16 cellular contexts compared by ENCODE assay signal in the genomic region with DNA sequence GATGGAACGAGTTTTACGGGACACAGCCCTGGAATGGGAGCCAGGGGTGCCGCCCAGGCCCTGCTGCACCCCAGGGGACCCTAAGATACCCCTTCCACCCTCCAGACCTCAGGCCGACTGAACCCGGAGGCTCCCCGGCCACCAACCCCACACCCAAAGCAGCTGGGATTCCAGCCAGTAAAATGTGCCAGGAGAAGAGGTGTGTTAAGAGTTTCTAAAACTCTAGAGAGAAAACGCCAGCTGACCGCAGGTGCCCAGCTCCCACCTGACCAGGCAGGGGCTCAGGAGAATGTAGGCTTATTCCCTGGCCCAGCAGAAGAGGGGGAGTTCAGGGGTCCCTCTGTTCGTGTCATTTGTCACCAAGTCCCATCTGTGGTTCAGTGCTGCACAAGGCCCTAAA. TPM values are rescaled to one million over a fixed set of nuclear protein-coding genes. Genes with fewer than 3 reads are reported as not detected.
DNase-seq lines count a peak whose midpoint lies in the region; ATAC-seq and TF ChIP-seq lines count a peak whose summit lies in the region.
"Had no signal": no experiment of that assay in that cellular context is flagged by ENCODE, and none has a peak within 500 bp of the region (broad histone marks: within the 10 kb centered on the region; RNA-seq: fewer than 3 reads in every experiment).

No MANE protein-coding gene starts in this region.

- H4K20me1 ChIP-seq in OCI-LY7 (ENCODE audit: insufficient read depth, low read length), result no peaks in the 10 kb centered on the region

- no TSS peak for BruUV-seq in OCI-LY7 (replicated peaks; lab: Mats Ljungman, UMichigan)

- peak overlapping the region; percentile 80 for H3K27ac Mint-ChIP-seq in stimulated activated naive CD8-positive, alpha-beta T cell treated with anti-CD3 and anti-CD28 coated beads, Interleukin-15, Interleukin-2, amounts not matched to agents 100 ng/mL and 50 ng/mL, for 24 hours
- H3K27ac Mint-ChIP-seq in CD4-positive, alpha-beta memory T cell, result peak overlapping the region in 3 of 7 donors; percentile 6 to 76 (median 8)
- H3K27ac Mint-ChIP-seq: CD4-positive, alpha-beta T cell had no signal

- POLR2A ChIA-PET in OCI-LY7 (lab: Charles Lee), result interaction anchor here (0.7 to 1.0 kb wide), 4 partner anchors 21 to 1627 kb away, joined by 3 to 5 read pairs (median 4); no protein-coding TSS in a partner anchor
- POLR2A ChIA-PET in CD4-positive, alpha-beta memory T cell (lab: Charles Lee; ENCODE audit: partially characterized antibody), result no interaction called here

- H3K9me3 ChIP-seq in OCI-LY7 (ENCODE audit: low read length) (no peaks in the 10 kb centered on the region), left lung (no peaks in the 10 kb centered on the region)
- no peaks in the 10 kb centered on the region for H3K9me3 ChIP-seq in CD4-positive, alpha-beta memory T cell (ENCODE audit: control insufficient read depth in 1 of 2, low read length in 2 of 2)

- H3K27me3 ChIP-seq in left lung, result no peaks in the 10 kb centered on the region
- H3K27me3 ChIP-seq in CD4-positive, alpha-beta memory T cell (ENCODE audit: insufficient read depth, low read length), result no peaks in the 10 kb centered on the region

- H3K4me3 Mint-ChIP-seq in stimulated activated naive CD8-positive, alpha-beta T cell treated with anti-CD3 and anti-CD28 coated beads, Interleukin-15, Interleukin-2, amounts not matched to agents 100 ng/mL and 50 ng/mL, for 24 hours, result no peak overlapping the region
- H3K4me3 Mint-ChIP-seq in CD4-positive, alpha-beta memory T cell, result no peak overlapping the region
- H3K4me3 Mint-ChIP-seq: CD4-positive, alpha-beta T cell had no signal

- no peaks in the 10 kb centered on the region for H3K79me2 ChIP-seq in OCI-LY7 (ENCODE audit: insufficient read depth, low read depth, low read length)

- in situ Hi-C loops in GM13976 (cut with MboI; ENCODE audit: low sequenced_read_pairs, unreplicated experiment), result no loop called here

- TF ChIP-seq CTCF in OCI-LY7 (conservative IDR thresholded peaks at IDR 0.05; ENCODE audit: low read length), result no peak
- TF ChIP-seq CTCF in left lung (IDR thresholded peaks at IDR 0.05), result no peak
- no peak for TF ChIP-seq CTCF in GM13976 (IDR thresholded peaks at IDR 0.05; ENCODE audit: borderline replicate concordance, control extremely low read depth, extremely low read depth, insufficient read depth, missing control alignments)

- H3K9me2 ChIP-seq in OCI-LY7 (ENCODE audit: insufficient read depth, low read length), result no peaks in the 10 kb centered on the region

- no peak for DNase-seq in stimulated activated naive CD8-positive, alpha-beta T cell treated with anti-CD3 and anti-CD28 coated beads, Interleukin-15, Interleukin-2, amounts not matched to agents 100 U/mL and 50 U/mL, for 24 hours
- no peak for DNase-seq in OCI-LY7 (ENCODE audit: low spot score)
- DNase-seq in left lung, result peak in 1 of 2 donors; percentile 52
- DNase-seq in CD4-positive, alpha-beta memory T cell, result no peak
- DNase-seq in GM13976 (ENCODE audit: low spot score), result no peak
- no peak for DNase-seq in DMS79 (lab: John Stamatoyannopoulos, UW)
- DNase-seq: activated naive CD4-positive, alpha-beta T cell treated with Interleukin-2 at 50 U/mL for 16 hours; CD4-positive, alpha-beta T cell; DMS53; NCI-H1092; NCI-H2107; NCI-H510A treated with DMSO at 0.1 percent for 48 hours; OCI-M1; stimulated activated CD8-positive, alpha-beta memory T cell treated with anti-CD3 and anti-CD28 coated beads, Interleukin-4, amount 100 ng/mL, for 48 hours had no signal

- intact Hi-C loops in OCI-LY7 (cut with micrococcal nuclease; ENCODE audit: unreplicated experiment) (no loop called here), left lung (cut with DNase I) (no loop called here)
- intact Hi-C loops in CD4-positive, alpha-beta memory T cell (cut with micrococcal nuclease), result no loop called here

- H3K4me3 ChIP-seq in OCI-LY7 (ENCODE audit: low read depth, low read length, poor library complexity, severe bottlenecking) (no peak overlapping the region), left lung (no peak overlapping the region)
- H3K4me3 ChIP-seq in CD4-positive, alpha-beta memory T cell (ENCODE audit: low read length in 2 of 2), result no peak overlapping the region

- peaks cover 22% of the 10 kb centered on the region for H3K36me3 Mint-ChIP-seq in stimulated activated naive CD8-positive, alpha-beta T cell treated with anti-CD3 and anti-CD28 coated beads, Interleukin-15, Interleukin-2, amounts not matched to agents 100 ng/mL and 50 ng/mL, for 24 hours (ENCODE audit: low read depth)
- H3K36me3 Mint-ChIP-seq in CD4-positive, alpha-beta memory T cell, result peaks cover 11 to 12% of the 10 kb centered on the region in 2 donors

- CTCF ChIA-PET in OCI-LY7 (lab: Charles Lee; ENCODE audit: unreplicated experiment), result no interaction called here
- CTCF ChIA-PET in CD4-positive, alpha-beta memory T cell (lab: Charles Lee; ENCODE audit: partially characterized antibody), result interaction anchor here (0.8 kb wide), 1 partner anchor 18 kb away, joined by 3 read pairs; the partner anchor contains the start of genes MRM2 and NUDT1

- peak overlapping the region; percentile 39 for H3K4me2 ChIP-seq in OCI-LY7 (ENCODE audit: low read length)

- no peak overlapping the region for H2AFZ ChIP-seq in OCI-LY7 (ENCODE audit: low read length)

- no peaks in the 10 kb centered on the region for H3K9me3 Mint-ChIP-seq in stimulated activated naive CD8-positive, alpha-beta T cell treated with anti-CD3 and anti-CD28 coated beads, Interleukin-15, Interleukin-2, amounts not matched to agents 100 ng/mL and 50 ng/mL, for 24 hours
- H3K9me3 Mint-ChIP-seq in CD4-positive, alpha-beta memory T cell, result no peaks in the 10 kb centered on the region
- H3K9me3 Mint-ChIP-seq: CD4-positive, alpha-beta T cell had no signal

- H3K4me1 Mint-ChIP-seq in stimulated activated naive CD8-positive, alpha-beta T cell treated with anti-CD3 and anti-CD28 coated beads, Interleukin-15, Interleukin-2, amounts not matched to agents 100 ng/mL and 50 ng/mL, for 24 hours (ENCODE audit: low read depth), result peaks cover 21% of the 10 kb centered on the region
- H3K4me1 Mint-ChIP-seq in CD4-positive, alpha-beta memory T cell, result peaks cover 2 to 21% (median 8%) of the 10 kb centered on the region in 4 donors

- no peak for ATAC-seq in stimulated activated naive CD8-positive, alpha-beta T cell treated with anti-CD3 and anti-CD28 coated beads, Interleukin-15, Interleukin-2, amounts not matched to agents 100 U/mL and 50 U/mL, for 24 hours
- peak; percentile 70 for ATAC-seq in left lung
- no peak for ATAC-seq in HG02973 (IDR thresholded peaks at IDR 0.05; ENCODE audit: unreplicated experiment)

- H3K4me1 ChIP-seq in OCI-LY7 (ENCODE audit: insufficient read depth, low read length, poor library complexity, severe bottlenecking) (peaks cover 30% of the 10 kb centered on the region), left lung (peaks cover 0 to 16% of the 10 kb centered on the region in 2 donors)
- no peaks in the 10 kb centered on the region for H3K4me1 ChIP-seq in CD4-positive, alpha-beta memory T cell (ENCODE audit: insufficient read depth, low read length)

- H3K36me3 ChIP-seq in OCI-LY7 (ENCODE audit: insufficient read depth, low read length), result peaks cover 25% of the 10 kb centered on the region
- H3K36me3 ChIP-seq in left lung, result peaks cover 0 to 64% of the 10 kb centered on the region in 2 donors
- no peaks in the 10 kb centered on the region for H3K36me3 ChIP-seq in CD4-positive, alpha-beta memory T cell (ENCODE audit: insufficient read depth, low read length)

- H3K27ac ChIP-seq in OCI-LY7 (ENCODE audit: low read depth, low read length, poor library complexity, severe bottlenecking) (no peak overlapping the region), left lung (no peak overlapping the region)
- H3K27ac ChIP-seq in CD4-positive, alpha-beta memory T cell (ENCODE audit: low read depth, low read length), result no peak overlapping the region

- no peaks in the 10 kb centered on the region for H3K27me3 Mint-ChIP-seq in stimulated activated naive CD8-positive, alpha-beta T cell treated with anti-CD3 and anti-CD28 coated beads, Interleukin-15, Interleukin-2, amounts not matched to agents 100 ng/mL and 50 ng/mL, for 24 hours
- H3K27me3 Mint-ChIP-seq in CD4-positive, alpha-beta memory T cell, result no peaks in the 10 kb centered on the region
- H3K27me3 Mint-ChIP-seq: CD4-positive, alpha-beta T cell had no signal

RNA-seq across cellular contexts. Expression of gene NUDT1, which starts 17.5 kb away (rescaled TPM):
- total RNA-seq in OCI-LY7 (2014; rRNA removed; shearing (Covaris generic)), result 117 and 124 TPM in 2 replicates
- 78.2 and 88.4 TPM in 2 replicates for total RNA-seq in OCI-LY7 (2022)
- total RNA-seq in left lung, result 10 to 100 TPM; 13.1 to 15.1 TPM
- total RNA-seq in CD4-positive, alpha-beta memory T cell, result 10 to 100 TPM; 20.9 to 21.3 TPM
- polyA plus RNA-seq in CD4-positive, alpha-beta memory T cell, result 10 to 100 TPM; 41.6 to 59.2 TPM

RNA-seq across cellular contexts. Expression of gene MRM2, which starts 17.5 kb away (rescaled TPM):
- total RNA-seq in OCI-LY7 (2014; rRNA removed; shearing (Covaris generic)), result 45.1 and 49.3 TPM in 2 replicates
- 45.1 and 52.3 TPM in 2 replicates for total RNA-seq in OCI-LY7 (2022)
- total RNA-seq in left lung, result 10 to 100 TPM; 23.0 to 25.7 TPM
- total RNA-seq in CD4-positive, alpha-beta memory T cell, result 10 to 100 TPM; 17.4 to 18.1 TPM
- polyA plus RNA-seq in CD4-positive, alpha-beta memory T cell, result 10 to 100 TPM; 29.9 to 32.9 TPM

RNA-seq across cellular contexts. Expression of gene MAD1L1, which starts 26.7 kb away (rescaled TPM):
- total RNA-seq in OCI-LY7 (2014; rRNA removed; shearing (Covaris generic)), result 65.3 and 125 TPM in 2 replicates
- total RNA-seq in OCI-LY7 (2022), result 58.3 and 60.9 TPM in 2 replicates
- 10 to 100 TPM; 50.9 to 58.8 TPM for total RNA-seq in left lung
- total RNA-seq in CD4-positive, alpha-beta memory T cell, result 10 to 100 TPM; 89.9 to 94.2 TPM
- 100 to 1,000 TPM; 125 to 132 TPM for polyA plus RNA-seq in CD4-positive, alpha-beta memory T cell

RNA-seq across cellular contexts. Expression of gene SNX8, which starts 54.8 kb away (rescaled TPM):
- total RNA-seq in OCI-LY7 (2014; rRNA removed; shearing (Covaris generic)), result 4.3 and 12.1 TPM in 2 replicates
- total RNA-seq in OCI-LY7 (2022) (42.0 and 50.2 TPM in 2 replicates), left lung (10 to 100 TPM; 48.2 to 60.5 TPM)
- total RNA-seq in CD4-positive, alpha-beta memory T cell, result 1 to 10 TPM; 6.9 to 9.9 TPM
- 1 to 10 TPM; 6.6 to 7.4 TPM for polyA plus RNA-seq in CD4-positive, alpha-beta memory T cell
